Comparison of ENCODE assay signal across 25 cellular contexts in genomic region chrX:107738272-107738671, GRCh38. TPM values are rescaled to one million over a fixed set of nuclear protein-coding genes. Genes with fewer than 3 reads are reported as not detected.
DNase-seq lines count a peak whose midpoint lies in the region; ATAC-seq, FAIRE-seq and TF ChIP-seq lines count a peak whose summit lies in the region.
"Had no signal": no experiment of that assay in that cellular context is flagged by ENCODE, and none has a peak within 500 bp of the region (broad histone marks: within the 10 kb centered on the region; RNA-seq: fewer than 3 reads in every experiment).

No MANE protein-coding gene starts in this region.

- in situ Hi-C loops in HepG2 (cut with HindIII; ENCODE audit: extremely low pct_ligation_motif_present, low pct_unique_long_range_greater_than_20kb): no loop called here

- peaks cover 37% of the 10 kb centered on the region for H3K4me1 Mint-ChIP-seq in activated T-cell treated with anti-CD3 and anti-CD28 coated beads, Interleukin-2, amount 50 U/mL, for 4 hours (ENCODE audit: low read depth)

- no peak for TF ChIP-seq CTCF in liver (IDR thresholded peaks at IDR 0.05; ENCODE audit: low read depth, low read length, missing input control)
- TF ChIP-seq CTCF in HepG2 (CRISPR knock-in tag; IDR thresholded peaks at IDR 0.05): no peak
- TF ChIP-seq CTCF in spleen (IDR thresholded peaks at IDR 0.05 in 8 of 11, conservative IDR thresholded peaks at IDR 0.05 in 3 of 11): no peak
- TF ChIP-seq CTCF in foreskin fibroblast (IDR thresholded peaks at IDR 0.05; ENCODE audit: low read depth, low read length): no peak

- no peak for FAIRE-seq in HepG2 (lab: Jason Lieb, UNC)
- FAIRE-seq: endothelial cell of umbilical vein, GM12892, H54 had no signal

- H4K20me1 ChIP-seq in HepG2 (ENCODE audit: insufficient read depth, low read length): no peaks in the 10 kb centered on the region

- no peak overlapping the region for H2AFZ ChIP-seq in HepG2 (ENCODE audit: low read length)

- TF ChIP-seq RAD21 in liver (IDR thresholded peaks at IDR 0.05) (peak in 1 of 2 donors; percentile 39), HepG2 (CRISPR knock-in tag; IDR thresholded peaks at IDR 0.05) (no peak)

- H3K9me3 ChIP-seq in liver (ENCODE audit: control insufficient read depth in 4 of 4, low read length in 3 of 4): no peaks in the 10 kb centered on the region
- H3K9me3 ChIP-seq in HepG2 (ENCODE audit: low read length): no peaks in the 10 kb centered on the region
- H3K9me3 ChIP-seq in spleen: no peaks in the 10 kb centered on the region
- H3K9me3 ChIP-seq: BLaER1 treated with 17β-estradiol and CSF1 and Interleukin-3, amounts not matched to agents 10 nM and 100 nM had no signal

- no peak for DNase-seq in HepG2 (ENCODE audit: low spot score)
- peak; percentile 66 for DNase-seq in spleen
- DNase-seq in foreskin fibroblast: no peak
- no peak for DNase-seq in NAMALWA (ENCODE audit: low spot score)
- no peak for DNase-seq in activated T-cell treated with anti-CD3 and anti-CD28 coated beads, Interleukin-2, amount 50 U/mL, for 4 hours
- DNase-seq: activated CD4-positive, alpha-beta memory T cell treated with anti-CD3 and anti-CD28 coated beads for 36 hours; activated naive CD4-positive, alpha-beta T cell; activated T-cell treated with anti-CD3 and anti-CD28 coated beads for 4 hours; NCI-H1436; NCI-H82; PC-3; T-helper 2 cell; trophoblast cell had no signal

- WGBS in liver: 59% methylated on average over 5 of the region's 5 CpGs
- no CpG with 5 or more reads among the region's 5 CpGs for WGBS in HepG2 (ENCODE audit: low lambda C conversion rate)
- WGBS in spleen, 5 donors: 85 to 96% (median 86%) methylated on average over 4 to 5 of the region's 5 CpGs

- no peak overlapping the region for H3K9ac ChIP-seq in liver (ENCODE audit: low read depth in 1 of 2, low read length in 2 of 2)
- H3K9ac ChIP-seq in HepG2 (ENCODE audit: insufficient read depth, low read depth, low read length): no peak overlapping the region
- H3K9ac ChIP-seq: BLaER1 treated with 17β-estradiol and CSF1 and Interleukin-3, amounts not matched to agents 10 nM and 100 nM had no signal

- CTCF ChIA-PET in HepG2 (lab: Yijun Ruan, JAX; ENCODE audit: low intra/inter-chr PET ratio, low total read pairs): no interaction called here

- no peaks in the 10 kb centered on the region for H3K36me3 ChIP-seq in liver (ENCODE audit: control insufficient read depth in 4 of 4, insufficient read depth in 3 of 4, low read depth in 1 of 4, low read length in 3 of 4)
- H3K36me3 ChIP-seq in HepG2 (replicated peaks in 1 of 2; ENCODE audit: control insufficient read depth in 1 of 2, insufficient read depth in 2 of 2, low read length in 2 of 2): no peaks in the 10 kb centered on the region
- no peaks in the 10 kb centered on the region for H3K36me3 ChIP-seq in spleen
- H3K36me3 ChIP-seq: BLaER1 treated with 17β-estradiol and CSF1 and Interleukin-3, amounts not matched to agents 10 nM and 100 nM had no signal

- no peaks in the 10 kb centered on the region for H3K27me3 ChIP-seq in liver (ENCODE audit: control insufficient read depth in 4 of 4, insufficient read depth in 4 of 4, low read length in 3 of 4)
- no peaks in the 10 kb centered on the region for H3K27me3 ChIP-seq in HepG2 (ENCODE audit: control insufficient read depth in 1 of 2, insufficient read depth in 2 of 2, low read length in 2 of 2)
- H3K27me3 ChIP-seq in layer of hippocampus (ENCODE audit: control insufficient read depth, insufficient read depth, low read length): no peaks in the 10 kb centered on the region
- H3K27me3 ChIP-seq in spleen (replicated peaks in 1 of 7): peaks cover 0 to 8% (median 0%) of the 10 kb centered on the region in 7 donors

- POLR2A ChIA-PET in HepG2 (lab: Yijun Ruan, JAX): no interaction called here

- no peak overlapping the region for H3K4me2 ChIP-seq in HepG2 (ENCODE audit: low read depth, low read length)
- H3K4me2 ChIP-seq: BLaER1 treated with 17β-estradiol and CSF1 and Interleukin-3, amounts not matched to agents 10 nM and 100 nM had no signal

- H3K27ac ChIP-seq in liver (ENCODE audit: low read depth in 1 of 2, low read length in 2 of 2): peak overlapping the region; percentile 37 to 65
- no peak overlapping the region for H3K27ac ChIP-seq in HepG2 (ENCODE audit: extremely low read length, insufficient read depth, low read length)
- H3K27ac ChIP-seq in layer of hippocampus (ENCODE audit: low read depth, low read length): peak overlapping the region; percentile 91
- H3K27ac ChIP-seq in spleen: no peak overlapping the region
- H3K27ac ChIP-seq: BLaER1 treated with 17β-estradiol and CSF1 and Interleukin-3, amounts not matched to agents 10 nM and 100 nM had no signal

- TF ChIP-seq EP300 in HepG2 (IDR thresholded peaks at IDR 0.05; ENCODE audit: low read depth in 2 of 2, low read length in 2 of 2) (no peak), HepG2 (CRISPR knock-in tag; IDR thresholded peaks at IDR 0.05; ENCODE audit: borderline replicate concordance) (no peak)

- intact Hi-C loops in HepG2 (cut with micrococcal nuclease; ENCODE audit: unreplicated experiment) (no loop called here), spleen (cut with DNase I; ENCODE audit: low total_unique reads) (no loop called here)

- TF ChIP-seq POLR2A in HepG2 (IDR thresholded peaks at IDR 0.05; ENCODE audit: insufficient read depth in 1 of 2, low read depth in 2 of 2, low read length in 2 of 2) (no peak), spleen (IDR thresholded peaks at IDR 0.05) (no peak)

- H3K36me3 Mint-ChIP-seq in activated T-cell treated with anti-CD3 and anti-CD28 coated beads, Interleukin-2, amount 50 U/mL, for 4 hours (ENCODE audit: insufficient read depth): no peaks in the 10 kb centered on the region
- H3K36me3 Mint-ChIP-seq: activated CD4-positive, alpha-beta memory T cell treated with anti-CD3 and anti-CD28 coated beads for 36 hours; mesothelial cell of epicardium had no signal

- H3K4me3 ChIP-seq in liver (ENCODE audit: low read depth in 1 of 3, low read length in 3 of 3) (no peak overlapping the region), HepG2 (replicated peaks in 1 of 3; ENCODE audit: insufficient read depth in 1 of 3, low read depth in 2 of 3, low read length in 3 of 3) (no peak overlapping the region), spleen (no peak overlapping the region), foreskin fibroblast (ENCODE audit: low read depth in 1 of 2, low read length in 2 of 2) (no peak overlapping the region)
- H3K4me3 ChIP-seq: BLaER1 treated with 17β-estradiol and CSF1 and Interleukin-3, amounts not matched to agents 10 nM and 100 nM had no signal

- H3K79me2 ChIP-seq in HepG2 (ENCODE audit: insufficient read depth, low read length): no peaks in the 10 kb centered on the region

- ATAC-seq in HepG2 (no peak), GM18868 (IDR thresholded peaks at IDR 0.05; ENCODE audit: unreplicated experiment) (no peak)
- no peak for ATAC-seq in activated T-cell treated with anti-CD3 and anti-CD28 coated beads, Interleukin-2, amount 50 U/mL, for 4 hours
- ATAC-seq: PC-3 had no signal

- no peaks in the 10 kb centered on the region for H3K27me3 Mint-ChIP-seq in activated T-cell treated with anti-CD3 and anti-CD28 coated beads, Interleukin-2, amount 50 U/mL, for 4 hours (ENCODE audit: low read depth)

- H3K4me3 Mint-ChIP-seq in activated T-cell treated with anti-CD3 and anti-CD28 coated beads, Interleukin-2, amount 50 U/mL, for 4 hours: no peak overlapping the region
- H3K4me3 Mint-ChIP-seq: activated CD4-positive, alpha-beta memory T cell treated with anti-CD3 and anti-CD28 coated beads for 36 hours; mesothelial cell of epicardium had no signal

- BruUV-seq in HepG2 (replicated peaks; lab: Mats Ljungman, UMichigan): no TSS peak

- H3K9me3 Mint-ChIP-seq in activated T-cell treated with anti-CD3 and anti-CD28 coated beads, Interleukin-2, amount 50 U/mL, for 4 hours: no peaks in the 10 kb centered on the region
- H3K9me3 Mint-ChIP-seq: activated CD4-positive, alpha-beta memory T cell treated with anti-CD3 and anti-CD28 coated beads for 36 hours had no signal

- H3K4me1 ChIP-seq in liver (ENCODE audit: control insufficient read depth in 4 of 4, insufficient read depth in 4 of 4, low read length in 3 of 4): peaks cover 15 to 54% (median 47%) of the 10 kb centered on the region in 4 donors
- H3K4me1 ChIP-seq in HepG2 (ENCODE audit: insufficient read depth, low read length): peaks cover 47% of the 10 kb centered on the region
- H3K4me1 ChIP-seq in spleen: peaks cover 0 to 26% (median 22%) of the 10 kb centered on the region in 6 donors

RNA-seq across cellular contexts. Expression of gene TSC22D3, which starts 37.3 kb away (rescaled TPM):
- 10 to 100 TPM; 10.5 to 66.2 TPM for total RNA-seq in liver
- polyA plus RNA-seq in liver: 100 to 1,000 TPM in 1 of 2 donors, 10 to 100 TPM in 1; 30.1 to 128 TPM
- total RNA-seq in HepG2 (2016; rRNA removed; fragmentation: Illumina TruSeq; extraction: Trizol): 0.42 and 0.82 TPM in 2 replicates
- 0.20 and 0.26 TPM in 2 replicates for total RNA-seq in HepG2 (2016; cell fraction: cytosol; rRNA removed; fragmentation: Illumina TruSeq; extraction: Trizol; ENCODE audit: low read depth)
- 0.88 and 1.1 TPM in 2 replicates for total RNA-seq in HepG2 (2016; cell fraction: insoluble cytoplasmic fraction; rRNA removed; fragmentation: Illumina TruSeq; extraction: Trizol)
- 0.87 and 1.00 TPM in 2 replicates for total RNA-seq in HepG2 (2016; cell fraction: membrane; rRNA removed; fragmentation: Illumina TruSeq; extraction: Trizol)
- total RNA-seq in HepG2 (2016; cell fraction: nucleus; rRNA removed; fragmentation: Illumina TruSeq; extraction: Trizol): 0.96 and 1.3 TPM in 2 replicates
- 1.5 and 1.9 TPM in 2 replicates for polyA plus RNA-seq in HepG2 (2011; rRNA removed)
- 1.5 and 2.0 TPM in 2 replicates for polyA plus RNA-seq in HepG2 (2011; cell fraction: cytosol; rRNA removed)
- polyA plus RNA-seq in HepG2 (2011; cell fraction: nucleus; rRNA removed): 2.1 and 3.0 TPM in 2 replicates
- polyA plus RNA-seq in HepG2 (2012): 0.66 and 5.9 TPM in 2 replicates
- 0.26 and 0.36 TPM in 2 replicates for polyA plus RNA-seq in HepG2 (2016; cell fraction: cytosol; fragmentation: Illumina TruSeq; extraction: Trizol; ENCODE audit: low read depth)
- 0.88 and 1.0 TPM in 2 replicates for polyA plus RNA-seq in HepG2 (2016; cell fraction: insoluble cytoplasmic fraction; fragmentation: Illumina TruSeq; extraction: Trizol; ENCODE audit: low read depth)
- 0.31 and 0.46 TPM in 2 replicates for polyA plus RNA-seq in HepG2 (2016; cell fraction: membrane; fragmentation: Illumina TruSeq; extraction: Trizol; ENCODE audit: low read depth)
- polyA plus RNA-seq in HepG2 (2016; cell fraction: nucleus; fragmentation: Illumina TruSeq; extraction: Trizol; ENCODE audit: insufficient read depth, low read depth): 0.88 and 0.94 TPM in 2 replicates
- polyA minus RNA-seq in HepG2 (2011; rRNA and poly(A)+ RNA removed; ENCODE audit: low replicate concordance): 0.92 and 43.9 TPM in 2 replicates
- 2.8 and 3.3 TPM in 2 replicates for polyA minus RNA-seq in HepG2 (2011; cell fraction: cytosol; rRNA and poly(A)+ RNA removed)
- 3.6 and 5.1 TPM in 2 replicates for polyA minus RNA-seq in HepG2 (2011; cell fraction: nucleus; rRNA and poly(A)+ RNA removed)
- total RNA-seq in spleen: 100 to 1,000 TPM in 6 of 7 donors, 10 to 100 TPM in 1; 91.7 to 579 (median 316) TPM
- polyA plus RNA-seq in spleen: 100 to 1,000 TPM; 125 to 372 (median 195) TPM
- 10 to 100 TPM; 14.1 to 21.6 (median 18.5) TPM for total RNA-seq in activated T-cell treated with anti-CD3 and anti-CD28 coated beads, Interleukin-2, amount 50 U/mL, for 4 hours

RNA-seq across cellular contexts. Expression of gene NCBP2L, which starts 39.3 kb away (rescaled TPM):
- under 1 TPM in 1 of 2 donors, not detected in 1; 0.08 TPM for total RNA-seq in liver
- under 1 TPM; 0.02 to 0.24 TPM for polyA plus RNA-seq in liver
- total RNA-seq in HepG2 (2016; rRNA removed; fragmentation: Illumina TruSeq; extraction: Trizol): not detected in 2 replicates
- total RNA-seq in HepG2 (2016; cell fraction: cytosol; rRNA removed; fragmentation: Illumina TruSeq; extraction: Trizol; ENCODE audit: low read depth): not detected in 2 replicates
- not detected in 2 replicates for total RNA-seq in HepG2 (2016; cell fraction: insoluble cytoplasmic fraction; rRNA removed; fragmentation: Illumina TruSeq; extraction: Trizol)
- not detected in 2 replicates for total RNA-seq in HepG2 (2016; cell fraction: membrane; rRNA removed; fragmentation: Illumina TruSeq; extraction: Trizol)
- total RNA-seq in HepG2 (2016; cell fraction: nucleus; rRNA removed; fragmentation: Illumina TruSeq; extraction: Trizol): not detected in 2 replicates
- not detected in 2 replicates for polyA plus RNA-seq in HepG2 (2011; rRNA removed)
- not detected in 2 replicates for polyA plus RNA-seq in HepG2 (2011; cell fraction: cytosol; rRNA removed)
- not detected in 2 replicates for polyA plus RNA-seq in HepG2 (2011; cell fraction: nucleus; rRNA removed)
- polyA plus RNA-seq in HepG2 (2012): not detected in 2 replicates
- polyA plus RNA-seq in HepG2 (2016; cell fraction: cytosol; fragmentation: Illumina TruSeq; extraction: Trizol; ENCODE audit: low read depth): not detected in 2 replicates
- not detected in 2 replicates for polyA plus RNA-seq in HepG2 (2016; cell fraction: insoluble cytoplasmic fraction; fragmentation: Illumina TruSeq; extraction: Trizol; ENCODE audit: low read depth)
- not detected in 2 replicates for polyA plus RNA-seq in HepG2 (2016; cell fraction: membrane; fragmentation: Illumina TruSeq; extraction: Trizol; ENCODE audit: low read depth)
- not detected in 2 replicates for polyA plus RNA-seq in HepG2 (2016; cell fraction: nucleus; fragmentation: Illumina TruSeq; extraction: Trizol; ENCODE audit: insufficient read depth, low read depth)
- polyA minus RNA-seq in HepG2 (2011; rRNA and poly(A)+ RNA removed; ENCODE audit: low replicate concordance): not detected in 2 replicates
- not detected in 2 replicates for polyA minus RNA-seq in HepG2 (2011; cell fraction: cytosol; rRNA and poly(A)+ RNA removed)
- not detected in 2 replicates for polyA minus RNA-seq in HepG2 (2011; cell fraction: nucleus; rRNA and poly(A)+ RNA removed)
- not detected for total RNA-seq in spleen
- under 1 TPM in 2 of 3 donors, not detected in 1; 0.03 to 0.06 TPM for polyA plus RNA-seq in spleen
- total RNA-seq in activated T-cell treated with anti-CD3 and anti-CD28 coated beads, Interleukin-2, amount 50 U/mL, for 4 hours: not detected
- total RNA-seq: activated CD4-positive, alpha-beta memory T cell treated with anti-CD3 and anti-CD28 coated beads for 36 hours; endothelial cell of umbilical vein; fibroblast of villous mesenchyme; kidney epithelial cell; mesothelial cell of epicardium; PC-3; progenitor cell of endocrine pancreas had no signal
- polyA plus RNA-seq: endothelial cell of umbilical vein, neural cell had no signal

Comparison
In these comparisons a context has a peak if more than half of its experiments do, and no peak if none do; other contexts are left out.
1. H3K27ac ChIP-seq: peak in liver (2 of 2) and layer of hippocampus (single experiment); none in HepG2 (single experiment) and spleen (0 of 8).
2. RNA of gene TSC22D3, which starts 37.3 kb away (total RNA-seq): 91.7 to 579 TPM in spleen, 10.5 to 66.2 TPM in liver and 14.1 to 21.6 TPM in activated T-cell treated with anti-CD3 and anti-CD28 coated beads, Interleukin-2, amount 50 U/mL, for 4 hours; 0.20 to 1.3 TPM in HepG2; every median in the first group is over 4 times any median in the second.